Comparison of ENCODE assay signal across 9 cellular contexts in the genomic region with DNA sequence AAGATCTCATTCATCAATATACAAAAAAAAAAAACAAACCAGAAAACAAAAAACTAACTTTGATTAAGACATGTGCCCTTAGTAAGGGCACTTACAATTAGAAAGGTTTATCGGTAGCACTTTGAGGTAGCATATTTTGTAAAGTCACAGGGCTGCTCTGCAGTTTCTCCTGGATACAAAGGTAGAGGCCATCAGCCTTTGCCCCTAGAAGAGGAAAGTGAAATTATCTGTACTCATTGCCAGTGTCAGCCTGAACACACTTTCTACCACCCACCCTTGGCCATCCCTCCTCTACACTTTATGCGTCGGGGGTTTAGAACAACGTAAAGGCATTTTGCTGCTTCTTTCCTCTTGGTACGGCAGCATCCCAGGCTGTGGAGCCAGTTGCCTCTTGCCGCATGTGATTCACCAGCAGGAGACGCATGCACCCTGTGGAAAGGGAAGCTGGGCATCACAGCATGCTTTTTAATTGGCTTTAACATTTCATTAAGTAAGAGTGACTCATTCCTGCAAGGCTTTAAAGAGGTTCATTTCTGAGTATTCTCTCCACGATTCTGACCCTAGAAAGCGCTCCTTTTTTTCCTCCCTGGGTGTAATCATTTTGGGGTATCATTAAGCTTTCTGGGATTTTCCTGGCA.
A peak's percentile ranks its signal among the peaks of the same experiment; 100 is the strongest.
DNase-seq lines count a peak whose midpoint lies in the region; ATAC-seq and TF ChIP-seq lines count a peak whose summit lies in the region.
"Had no signal": no experiment of that assay in that cellular context is flagged by ENCODE, and none has a peak within 500 bp of the region (broad histone marks: within the 10 kb centered on the region; RNA-seq: fewer than 3 reads in every experiment).

No MANE protein-coding gene starts in this region.

- no peaks in the 10 kb centered on the region for H3K36me3 ChIP-seq in BE2C
- H3K36me3 ChIP-seq in Loucy (ENCODE audit: insufficient read depth, low read length) = no peaks in the 10 kb centered on the region
- H3K36me3 ChIP-seq in lower lobe of right lung = peaks cover 48% of the 10 kb centered on the region

- H3K79me2 ChIP-seq in Loucy (ENCODE audit: insufficient read depth, low read length) = no peaks in the 10 kb centered on the region

- H3K4me3 Mint-ChIP-seq in MCF 10A (ENCODE audit: unreplicated experiment) = peak overlapping the region; percentile 15

- H3K27ac Mint-ChIP-seq in MCF 10A (ENCODE audit: low read depth, unreplicated experiment) = no peak overlapping the region

- peak overlapping the region; percentile 70 for H3K9ac ChIP-seq in Loucy (ENCODE audit: low read depth, low read length, poor library complexity, severe bottlenecking)

- H3K27ac ChIP-seq in lower lobe of right lung = no peak overlapping the region

- H3K4me3 ChIP-seq in BE2C (ENCODE audit: low read depth, low read length) (no peak overlapping the region), Loucy (ENCODE audit: low read length, poor library complexity, severe bottlenecking) (peak overlapping the region; percentile 50), lower lobe of right lung (no peak overlapping the region)
- H3K4me3 ChIP-seq: mucosa of descending colon had no signal

- no peak overlapping the region for H2AFZ ChIP-seq in Loucy (ENCODE audit: low read length)

- intact Hi-C loops in MCF 10A (cut with micrococcal nuclease) (loop anchor here (1.0 to 10.0 kb wide), 3 partner anchors 34 to 341 kb away; no protein-coding TSS in a partner anchor), lower lobe of right lung (cut with DNase I) (no loop called here)

- peak; percentile 25 to 39 for ATAC-seq in lower lobe of right lung
- no peak for ATAC-seq in GM21423 (IDR thresholded peaks at IDR 0.05; ENCODE audit: unreplicated experiment)
- ATAC-seq: mucosa of descending colon had no signal

- CTCF ChIA-PET in MCF 10A (lab: Yijun Ruan, JAX) = interaction anchor here (0.6 to 8.9 kb wide), 41 partner anchors 9 to 1762 kb away, joined by 3 to 162 read pairs (median 4); partner anchors contain the start of gene CEMIP2

- H3K9me2 ChIP-seq in Loucy (replicated peaks; ENCODE audit: low read depth, low read length) = no peaks in the 10 kb centered on the region

- peak overlapping the region; percentile 59 for H3K4me2 ChIP-seq in Loucy (ENCODE audit: low read depth, low read length, poor library complexity, severe bottlenecking)

- no peaks in the 10 kb centered on the region for H3K27me3 Mint-ChIP-seq in MCF 10A (ENCODE audit: insufficient read depth, unreplicated experiment)

- H3K9me3 ChIP-seq in BE2C (no peaks in the 10 kb centered on the region), Loucy (ENCODE audit: insufficient read depth, low read depth, low read length) (no peaks in the 10 kb centered on the region), lower lobe of right lung (no peaks in the 10 kb centered on the region)
- H3K9me3 ChIP-seq: mucosa of descending colon had no signal

- no peaks in the 10 kb centered on the region for H4K20me1 ChIP-seq in Loucy (ENCODE audit: insufficient read depth, low read length, poor library complexity, severe bottlenecking)

- peaks cover 35% of the 10 kb centered on the region for H3K4me1 Mint-ChIP-seq in MCF 10A (ENCODE audit: insufficient read depth, unreplicated experiment)

- TSS peak; percentile 10 for BruUV-seq in MCF 10A (replicated peaks; lab: Mats Ljungman, UMichigan)

- no peaks in the 10 kb centered on the region for H3K9me3 Mint-ChIP-seq in MCF 10A (ENCODE audit: unreplicated experiment)

- POLR2A ChIA-PET in MCF 10A (lab: Yijun Ruan, JAX) = interaction anchor here (0.6 to 7.3 kb wide), 6 partner anchors 9 to 348 kb away, joined by 3 to 75 read pairs (median 4); partner anchors contain the start of gene CEMIP2

- peaks cover 7% of the 10 kb centered on the region for H3K36me3 Mint-ChIP-seq in MCF 10A (ENCODE audit: insufficient read depth, unreplicated experiment)

- DNase-seq in BE2C (peak; percentile 63), MCF 10A (ENCODE audit: unreplicated experiment) (peak; percentile 88), lower lobe of right lung (peak; percentile 59), NCI-H128 (lab: John Stamatoyannopoulos, UW; ENCODE audit: unreplicated experiment) (no peak), SKM-1 treated with dmso at 0.1 percent for 144 hours (lab: John Stamatoyannopoulos, UW; ENCODE audit: unreplicated experiment) (no peak), DMS53 (lab: John Stamatoyannopoulos, UW) (no peak)

- H3K4me1 ChIP-seq in BE2C = peaks cover 3% of the 10 kb centered on the region; the same call in 1 of the 2 replicates
- H3K4me1 ChIP-seq in Loucy (ENCODE audit: insufficient read depth, low read length, poor library complexity, severe bottlenecking) = peaks cover 55% of the 10 kb centered on the region
- H3K4me1 ChIP-seq in lower lobe of right lung = peaks cover 64% of the 10 kb centered on the region

- TF ChIP-seq CTCF in BE2C (IDR thresholded peaks at IDR 0.05; ENCODE audit: low read depth, low read length) (peak; percentile 71), Loucy (conservative IDR thresholded peaks at IDR 0.05; ENCODE audit: low read length) (peak; percentile 35; the same call in 1 of the 2 replicates), MCF 10A (IDR thresholded peaks at IDR 0.05; ENCODE audit: unreplicated experiment) (peak; percentile 62), lower lobe of right lung (IDR thresholded peaks at IDR 0.05) (peak; percentile 23)

- H3K27me3 ChIP-seq in BE2C (no peaks in the 10 kb centered on the region), Loucy (ENCODE audit: insufficient read depth, low read length, poor library complexity, severe bottlenecking) (no peaks in the 10 kb centered on the region), lower lobe of right lung (ENCODE audit: low read depth) (no peaks in the 10 kb centered on the region)

- peaks cover 10% of the 10 kb centered on the region for H3F3A ChIP-seq in Loucy (ENCODE audit: low read depth)

Comparison
In these comparisons a context has a peak if more than half of its experiments do, and no peak if none do; other contexts are left out.
1. DNase-seq: peak in BE2C (single experiment), MCF 10A (single experiment) and lower lobe of right lung (single experiment); none in NCI-H128 (single experiment), SKM-1 treated with dmso at 0.1 percent for 144 hours (single experiment) and DMS53 (single experiment).
2. Peak in every context shown above with its lines, with median percentiles within 50 percentile points of each other: CTCF ChIP-seq.